ENCODE assay signal across 8 cellular contexts in genomic region chr12:131928765-131929529, GRCh38. TPM values are rescaled to one million over a fixed set of nuclear protein-coding genes. Genes with fewer than 3 reads are reported as not detected.
DNase-seq lines count a peak whose midpoint lies in the region; ATAC-seq, FAIRE-seq and TF ChIP-seq lines count a peak whose summit lies in the region.

Gene PUS1, plus strand, starts transcription at chr12:131929276. Its CDS starts 447 bp downstream, at chr12:131929723.

- DNase-seq in NCI-H1105 treated with DMSO at 0.1 percent for 48 hours (lab: John Stamatoyannopoulos, UW) (peak; percentile 89), Right ventricle myocardium inferior (ENCODE audit: missing footprints) (peak; percentile 95), pancreas (peak; percentile 93 to 98 (median 94)), tibial artery (peak; percentile 91 to 97)
- peak; percentile 93 for DNase-seq in activated naive CD8-positive, alpha-beta T cell treated with anti-CD3 and anti-CD28 coated beads, Interleukin-2, amount 10 ng/mL, durations not matched to agents 7 days and 5 days

- H4K20me1 ChIP-seq in SU-DHL-6 (ENCODE audit: low read depth, low read length) = no peaks in the 10 kb centered on the region; the same call in 1 of the 2 replicates

- H3K27me3 Mint-ChIP-seq in activated naive CD8-positive, alpha-beta T cell treated with anti-CD3 and anti-CD28 coated beads, Interleukin-2, amount 10 ng/mL, durations not matched to agents 7 days and 5 days = no peaks in the 10 kb centered on the region

- H3K9me3 Mint-ChIP-seq in activated naive CD8-positive, alpha-beta T cell treated with anti-CD3 and anti-CD28 coated beads, Interleukin-2, amount 10 ng/mL, durations not matched to agents 7 days and 5 days = no peaks in the 10 kb centered on the region

- peaks cover 0 to 3% (median 0%) of the 10 kb centered on the region in 3 donors for H3K4me1 ChIP-seq in pancreas
- H3K4me1 ChIP-seq in tibial artery = peaks cover 0 to 37% (median 23%) of the 10 kb centered on the region in 4 donors

- POLR2A ChIA-PET in activated naive CD8-positive, alpha-beta T cell treated with anti-CD3 and anti-CD28 coated beads, Interleukin-2, amount 10 ng/mL, durations not matched to agents 7 days and 5 days (lab: Charles Lee) = interaction anchor here (0.7 to 2.5 kb wide), 8 partner anchors 9 to 156 kb away, joined by 3 to 17 read pairs (median 4); partner anchors contain the start of gene EP400

- H3K4me3 Mint-ChIP-seq in activated naive CD8-positive, alpha-beta T cell treated with anti-CD3 and anti-CD28 coated beads, Interleukin-2, amount 10 ng/mL, durations not matched to agents 7 days and 5 days = peak within 1 kb of the TSS; percentile 98

- H3K4me3 ChIP-seq in SU-DHL-6 (ENCODE audit: insufficient read depth, low read length, poor library complexity, severe bottlenecking) (peak within 1 kb of the TSS; percentile 68), pancreas (peak within 1 kb of the TSS; percentile 64 to 84 (median 76)), tibial artery (peak within 1 kb of the TSS; percentile 68 to 79)

- H3K79me2 ChIP-seq in SU-DHL-6 (ENCODE audit: insufficient read depth, low read length) = peaks cover 20% of the 10 kb centered on the region

- peaks cover 10% of the 10 kb centered on the region; the same call in 1 of the 2 replicates for H3F3A ChIP-seq in SU-DHL-6 (ENCODE audit: insufficient read depth)

- peak; percentile 70 for ATAC-seq in HG02642 (IDR thresholded peaks at IDR 0.05; ENCODE audit: poor library complexity, unreplicated experiment)
- ATAC-seq in activated naive CD8-positive, alpha-beta T cell treated with anti-CD3 and anti-CD28 coated beads, Interleukin-2, amount 10 ng/mL, durations not matched to agents 7 days and 5 days (ENCODE audit: low read depth) = peak; percentile 79
- peak; percentile 96 for ATAC-seq in Right ventricle myocardium inferior
- peak; percentile 89 to 95 (median 92) for ATAC-seq in pancreas

- H3K4me1 Mint-ChIP-seq in activated naive CD8-positive, alpha-beta T cell treated with anti-CD3 and anti-CD28 coated beads, Interleukin-2, amount 10 ng/mL, durations not matched to agents 7 days and 5 days = peaks cover 15% of the 10 kb centered on the region

- H2AFZ ChIP-seq in SU-DHL-6 (ENCODE audit: low read depth, low read length, severe bottlenecking) = peak within 1 kb of the TSS; percentile 94

- no peaks in the 10 kb centered on the region for H3K9me3 ChIP-seq in SU-DHL-6 (ENCODE audit: insufficient read depth, low read length)
- H3K9me3 ChIP-seq in pancreas = no peaks in the 10 kb centered on the region
- no peaks in the 10 kb centered on the region for H3K9me3 ChIP-seq in tibial artery

- intact Hi-C loops in Right ventricle myocardium inferior (cut with DNase I) (loop anchor here (1.0 to 2.0 kb wide), 2 partner anchors 20 to 33 kb away; partner anchors contain the start of gene EP400), pancreas (cut with DNase I) (no loop called here), tibial artery (cut with DNase I; ENCODE audit: low total_unique reads) (loop anchor here (2.0 kb wide), 1 partner anchor 32 kb away; no protein-coding TSS in a partner anchor)

- H3K27ac Mint-ChIP-seq in activated naive CD8-positive, alpha-beta T cell treated with anti-CD3 and anti-CD28 coated beads, Interleukin-2, amount 10 ng/mL, durations not matched to agents 7 days and 5 days = peak within 1 kb of the TSS; percentile 98

- H3K27me3 ChIP-seq in SU-DHL-6 (ENCODE audit: low read length) = no peaks in the 10 kb centered on the region
- H3K27me3 ChIP-seq in pancreas = no peaks in the 10 kb centered on the region
- no peaks in the 10 kb centered on the region for H3K27me3 ChIP-seq in tibial artery

- peak within 1 kb of the TSS; percentile 19 for H3K27ac ChIP-seq in SU-DHL-6 (ENCODE audit: low read depth, low read length)
- H3K27ac ChIP-seq in pancreas = peak within 1 kb of the TSS; percentile 22 to 76 (median 68)
- H3K27ac ChIP-seq in tibial artery = peak within 1 kb of the TSS; percentile 75 to 93

- H3K4me2 ChIP-seq in SU-DHL-6 (ENCODE audit: low read depth, low read length, poor library complexity, severe bottlenecking) = peak within 1 kb of the TSS; percentile 87

- H3K36me3 ChIP-seq in SU-DHL-6 (ENCODE audit: low read length) (peaks cover 16% of the 10 kb centered on the region; the same call in 1 of the 2 replicates), pancreas (peaks cover 3 to 18% (median 13%) of the 10 kb centered on the region in 3 donors), tibial artery (peaks cover 18 to 30% (median 22%) of the 10 kb centered on the region in 3 donors)

- no peaks in the 10 kb centered on the region for H3K9me2 ChIP-seq in SU-DHL-6 (replicated peaks; ENCODE audit: insufficient read depth, low read length)

- FAIRE-seq in pancreas (lab: Jason Lieb, UNC) = no peak

- H3K36me3 Mint-ChIP-seq in activated naive CD8-positive, alpha-beta T cell treated with anti-CD3 and anti-CD28 coated beads, Interleukin-2, amount 10 ng/mL, durations not matched to agents 7 days and 5 days = peaks cover 13% of the 10 kb centered on the region

- H3K9ac ChIP-seq in SU-DHL-6 (ENCODE audit: low read length) = peak within 1 kb of the TSS; percentile 79

- TF ChIP-seq CTCF in SU-DHL-6 (IDR thresholded peaks at IDR 0.05; ENCODE audit: insufficient read depth, low read length, poor library complexity, severe bottlenecking) (no peak), pancreas (IDR thresholded peaks at IDR 0.05) (no peak), tibial artery (IDR thresholded peaks at IDR 0.05) (no peak)

- 0 to 1% methylated on average over 56 to 76 of the region's 76 CpGs for WGBS in pancreas, 2 donors

- peak; percentile 69 for TF ChIP-seq POLR2A in GM10847 (IDR thresholded peaks at IDR 0.05; ENCODE audit: extremely low read depth, insufficient read length)

RNA-seq across cellular contexts. Expression of gene PUS1, which starts in this region (rescaled TPM):
- total RNA-seq in activated naive CD8-positive, alpha-beta T cell treated with anti-CD3 and anti-CD28 coated beads, Interleukin-2, amount 10 ng/mL, durations not matched to agents 7 days and 5 days = 10 to 100 TPM; 45.3 to 48.6 TPM
- 9.4 TPM for total RNA-seq in Right ventricle myocardium inferior
- 10 to 100 TPM in 4 of 6 donors, 1 to 10 TPM in 2; 7.6 to 16.5 (median 13.2) TPM for total RNA-seq in pancreas
- polyA plus RNA-seq in pancreas = 10 to 100 TPM; 31.7 to 35.4 TPM

Comparison
In these comparisons a context has a peak if more than half of its experiments do, and no peak if none do; other contexts are left out.
1. Peak in every context shown above with its lines: DNase-seq, ATAC-seq, H3K4me3 ChIP-seq and H3K27ac ChIP-seq.
2. H3K27ac ChIP-seq: peak in every context shown above with its lines; median percentile 84 in tibial artery; 68 in pancreas; 19 in SU-DHL-6.
3. intact Hi-C loops: an anchor here in Right ventricle myocardium inferior (1.0 to 2.0 kb wide) and tibial artery (2.0 kb wide); none called in pancreas.